25 cellular contexts compared by ENCODE assay signal in genomic region chr3:49683162-49683561, GRCh38. TPM values are rescaled to one million over a fixed set of nuclear protein-coding genes. Genes with fewer than 3 reads are reported as not detected.
DNase-seq lines count a peak whose midpoint lies in the region; ATAC-seq lines count a peak whose summit lies in the region.
"Had no signal": no experiment of that assay in that cellular context is flagged by ENCODE, and none has a peak within 500 bp of the region (broad histone marks: within the 10 kb centered on the region; RNA-seq: fewer than 3 reads in every experiment).

No MANE protein-coding gene starts in this region.

- no peak for DNase-seq in activated naive CD8-positive, alpha-beta T cell treated with anti-CD3 and anti-CD28 coated beads for 36 hours
- DNase-seq in activated naive CD8-positive, alpha-beta T cell treated with anti-CD3 and anti-CD28 coated beads, Interleukin-2, amount 50 U/mL, for 24 hours: no peak
- DNase-seq in glomerular visceral epithelial cell (ENCODE audit: extremely low spot score) (peak; percentile 72), iPS-NIHi11 (ENCODE audit: low spot score) (no peak)
- DNase-seq: activated CD4-positive, alpha-beta memory T cell treated with anti-CD3 and anti-CD28 coated beads for 36 hours; activated CD8-positive, alpha-beta memory T cell treated with anti-CD3 and anti-CD28 coated beads, Interleukin-2, amount 50 U/mL, for 4 hours; activated naive CD4-positive, alpha-beta T cell treated with Interleukin-2 at 50 U/mL for 16 hours; AML-193; amygdala; CD4-positive, alpha-beta T cell; foreskin melanocyte; left cardiac atrium; NCI-H1436 treated with DMSO at 0.1 percent for 48 hours; NCI-H2081 treated with DMSO at 0.1 percent for 48 hours; SHP77; stimulated activated naive B cell treated with anti-CD40 and anti-IgM and Interleukin-4, amounts not matched to agents 10 μg/mL and 1 μg/mL and 100 μg/mL, for 72 hours; substantia nigra had no signal

- H3K9me3 Mint-ChIP-seq in activated naive CD8-positive, alpha-beta T cell treated with anti-CD3 and anti-CD28 coated beads for 36 hours: no peaks in the 10 kb centered on the region
- no peaks in the 10 kb centered on the region for H3K9me3 Mint-ChIP-seq in activated naive CD8-positive, alpha-beta T cell treated with anti-CD3 and anti-CD28 coated beads, Interleukin-2, amount 50 U/mL, for 24 hours
- H3K9me3 Mint-ChIP-seq: activated CD4-positive, alpha-beta memory T cell treated with anti-CD3 and anti-CD28 coated beads for 36 hours; CD4-positive, alpha-beta T cell; nephron; stimulated activated naive B cell treated with anti-CD40 and anti-IgM and Interleukin-4, amounts not matched to agents 10 μg/mL and 1 μg/mL and 100 μg/mL, for 72 hours had no signal

- H3K27ac Mint-ChIP-seq in activated naive CD8-positive, alpha-beta T cell treated with anti-CD3 and anti-CD28 coated beads for 36 hours: peak overlapping the region; percentile 29
- H3K27ac Mint-ChIP-seq in activated naive CD8-positive, alpha-beta T cell treated with anti-CD3 and anti-CD28 coated beads, Interleukin-2, amount 50 U/mL, for 24 hours: no peak overlapping the region
- H3K27ac Mint-ChIP-seq: activated CD4-positive, alpha-beta memory T cell treated with anti-CD3 and anti-CD28 coated beads for 36 hours; CD4-positive, alpha-beta T cell; stimulated activated naive B cell treated with anti-CD40 and anti-IgM and Interleukin-4, amounts not matched to agents 10 μg/mL and 1 μg/mL and 100 μg/mL, for 72 hours had no signal

- H3K27me3 Mint-ChIP-seq in activated naive CD8-positive, alpha-beta T cell treated with anti-CD3 and anti-CD28 coated beads for 36 hours: peaks cover 4% of the 10 kb centered on the region
- no peaks in the 10 kb centered on the region for H3K27me3 Mint-ChIP-seq in activated naive CD8-positive, alpha-beta T cell treated with anti-CD3 and anti-CD28 coated beads, Interleukin-2, amount 50 U/mL, for 24 hours
- H3K27me3 Mint-ChIP-seq: CD4-positive, alpha-beta T cell had no signal

- peaks cover 7% of the 10 kb centered on the region for H3K36me3 Mint-ChIP-seq in activated naive CD8-positive, alpha-beta T cell treated with anti-CD3 and anti-CD28 coated beads for 36 hours
- peaks cover 15% of the 10 kb centered on the region for H3K36me3 Mint-ChIP-seq in activated naive CD8-positive, alpha-beta T cell treated with anti-CD3 and anti-CD28 coated beads, Interleukin-2, amount 50 U/mL, for 24 hours (ENCODE audit: low read depth)

- H3K4me1 Mint-ChIP-seq in activated naive CD8-positive, alpha-beta T cell treated with anti-CD3 and anti-CD28 coated beads for 36 hours: peaks cover 6% of the 10 kb centered on the region
- H3K4me1 Mint-ChIP-seq in activated naive CD8-positive, alpha-beta T cell treated with anti-CD3 and anti-CD28 coated beads, Interleukin-2, amount 50 U/mL, for 24 hours: peaks cover 8% of the 10 kb centered on the region

- no peak for ATAC-seq in activated naive CD8-positive, alpha-beta T cell treated with anti-CD3 and anti-CD28 coated beads, Interleukin-2, amount 50 U/mL, for 24 hours
- ATAC-seq in HG03025 (IDR thresholded peaks at IDR 0.05; ENCODE audit: low FRiP score, unreplicated experiment): no peak
- ATAC-seq: activated CD4-positive, CD25-positive, alpha-beta regulatory T cell treated with anti-CD3 and anti-CD28 coated beads, Interleukin-2, amount 50 U/mL, for 24 hours; Panc1; stimulated activated naive B cell treated with anti-CD40 and anti-IgM and Interleukin-4, amounts not matched to agents 10 μg/mL and 1 μg/mL and 100 μg/mL, for 72 hours had no signal

- H3K27ac ChIP-seq in temporal lobe (ENCODE audit: low read depth, low read length): peak overlapping the region; percentile 4
- H3K27ac ChIP-seq: skin epidermis had no signal

- no peak overlapping the region for H3K4me3 Mint-ChIP-seq in activated naive CD8-positive, alpha-beta T cell treated with anti-CD3 and anti-CD28 coated beads for 36 hours
- no peak overlapping the region for H3K4me3 Mint-ChIP-seq in activated naive CD8-positive, alpha-beta T cell treated with anti-CD3 and anti-CD28 coated beads, Interleukin-2, amount 50 U/mL, for 24 hours
- H3K4me3 Mint-ChIP-seq: activated CD4-positive, alpha-beta memory T cell treated with anti-CD3 and anti-CD28 coated beads for 36 hours; CD4-positive, alpha-beta T cell; stimulated activated naive B cell treated with anti-CD40 and anti-IgM and Interleukin-4, amounts not matched to agents 10 μg/mL and 1 μg/mL and 100 μg/mL, for 72 hours had no signal

RNA-seq across cellular contexts. Expression of gene MST1, which starts 6.1 kb away (rescaled TPM):
- 1 to 10 TPM; 6.7 to 8.4 TPM for total RNA-seq in activated naive CD8-positive, alpha-beta T cell treated with anti-CD3 and anti-CD28 coated beads for 36 hours
- 5.2 TPM for total RNA-seq in temporal lobe

RNA-seq across cellular contexts. Expression of gene RNF123, which starts 6.2 kb away (rescaled TPM):
- 10 to 100 TPM; 32.4 to 35.5 TPM for total RNA-seq in activated naive CD8-positive, alpha-beta T cell treated with anti-CD3 and anti-CD28 coated beads for 36 hours
- 22.6 TPM for total RNA-seq in temporal lobe

RNA-seq across cellular contexts. Expression of gene APEH, which starts 9.0 kb away (rescaled TPM):
- 100 to 1,000 TPM; 173 to 189 TPM for total RNA-seq in activated naive CD8-positive, alpha-beta T cell treated with anti-CD3 and anti-CD28 coated beads for 36 hours
- total RNA-seq in temporal lobe: 47.0 TPM

RNA-seq across cellular contexts. Expression of gene AMIGO3, which starts 36.3 kb away (rescaled TPM):
- total RNA-seq in activated naive CD8-positive, alpha-beta T cell treated with anti-CD3 and anti-CD28 coated beads for 36 hours: not detected
- 0.25 TPM for total RNA-seq in temporal lobe
- total RNA-seq: activated CD4-positive, alpha-beta memory T cell treated with anti-CD3 and anti-CD28 coated beads for 36 hours; osteocyte; ureter had no signal

RNA-seq across cellular contexts. Expression of gene GMPPB, which starts 40.6 kb away (rescaled TPM):
- total RNA-seq in activated naive CD8-positive, alpha-beta T cell treated with anti-CD3 and anti-CD28 coated beads for 36 hours: 10 to 100 TPM; 43.0 to 43.6 TPM
- 5.7 TPM for total RNA-seq in temporal lobe
